ENCODE assay signal across 15 cellular contexts in the genomic region with DNA sequence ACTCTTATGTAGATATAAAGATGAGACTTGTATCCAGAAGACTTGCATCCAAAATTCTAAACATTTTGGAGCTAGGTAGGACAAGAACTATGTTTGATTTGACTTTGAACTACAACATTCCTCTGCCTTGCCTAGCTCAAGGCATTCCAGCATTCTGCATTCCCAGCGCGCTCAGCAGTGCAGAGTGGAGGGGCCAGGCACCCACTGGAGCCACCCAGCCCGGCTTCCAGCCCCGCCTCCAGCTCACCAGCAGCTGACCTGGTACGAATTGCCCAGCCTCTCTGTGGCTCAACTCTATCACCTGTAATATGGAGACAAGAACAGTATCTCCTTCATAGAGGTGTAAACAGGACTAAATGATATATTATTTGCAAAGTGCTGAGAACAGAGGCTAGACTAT. TPM values are rescaled to one million over a fixed set of nuclear protein-coding genes. Genes with fewer than 3 reads are reported as not detected.
DNase-seq lines count a peak whose midpoint lies in the region; ATAC-seq and TF ChIP-seq lines count a peak whose summit lies in the region.
"Had no signal": no experiment of that assay in that cellular context is flagged by ENCODE, and none has a peak within 500 bp of the region (broad histone marks: within the 10 kb centered on the region; RNA-seq: fewer than 3 reads in every experiment).

No MANE protein-coding gene starts in this region.

- H3K27me3 ChIP-seq in thyroid gland, result no peaks in the 10 kb centered on the region

- TF ChIP-seq POLR2A in thyroid gland (IDR thresholded peaks at IDR 0.05) (peak in 1 of 2 donors; percentile 59), GM18505 (IDR thresholded peaks at IDR 0.05; ENCODE audit: borderline replicate concordance, extremely low read depth, insufficient read depth, insufficient read length) (no peak)

- peak; percentile 40 for ATAC-seq in left lobe of liver
- ATAC-seq in GM18505 (IDR thresholded peaks at IDR 0.05; ENCODE audit: unreplicated experiment), result no peak
- no peak for ATAC-seq in HG03196 (IDR thresholded peaks at IDR 0.05; ENCODE audit: unreplicated experiment)
- ATAC-seq: activated CD4-positive, alpha-beta T cell treated with anti-CD3 and anti-CD28 coated beads for 36 hours; activated T-cell treated with anti-CD3 and anti-CD28 coated beads, Interleukin-2, amount 50 U/mL, for 4 hours had no signal

- H3K4me3 ChIP-seq in epithelial cell of proximal tubule (ENCODE audit: low read depth, low read length), result no peak overlapping the region
- H3K4me3 ChIP-seq in thyroid gland (replicated peaks in 1 of 3), result no peak overlapping the region
- H3K4me3 ChIP-seq: GM12878 had no signal

- WGBS in thyroid gland, 2 donors, result 28 to 54% methylated on average over 5 of the region's 5 CpGs

- DNase-seq in NCI-H526 (lab: John Stamatoyannopoulos, UW) (peak; percentile 61 to 95), epithelial cell of proximal tubule (ENCODE audit: low read depth) (peak; percentile 48), left lobe of liver (ENCODE audit: low spot score) (no peak), thyroid gland (peak; percentile 92 to 95), SW 1271 (lab: John Stamatoyannopoulos, UW) (no peak)
- DNase-seq: activated CD4-positive, alpha-beta T cell treated with anti-CD3 and anti-CD28 coated beads for 36 hours; activated T-cell treated with anti-CD3 and anti-CD28 coated beads, Interleukin-2, amount 50 U/mL, for 4 hours; cortex of kidney; NCI-H187; NCI-H524 treated with DMSO at 0.1 percent for 48 hours; stimulated activated CD4-positive, alpha-beta T cell treated with anti-CD3 and anti-CD28 coated beads, Interleukin-2, amount 100 ng/mL, for 48 hours; T-helper 2 cell had no signal

- no peaks in the 10 kb centered on the region for H3K36me3 ChIP-seq in thyroid gland

- peaks cover 21 to 27% of the 10 kb centered on the region in 2 donors for H3K4me1 ChIP-seq in thyroid gland

- TF ChIP-seq CTCF in epithelial cell of proximal tubule (conservative IDR thresholded peaks at IDR 0.05; ENCODE audit: low read depth, low read length), result no peak
- TF ChIP-seq CTCF in thyroid gland (IDR thresholded peaks at IDR 0.05), result no peak

- peak overlapping the region; percentile 77 to 92 (median 87) for H3K27ac ChIP-seq in thyroid gland

- H3K9me3 ChIP-seq in thyroid gland, result no peaks in the 10 kb centered on the region

- intact Hi-C loops in thyroid gland (cut with DNase I), result no loop called here

RNA-seq across cellular contexts. Expression of a gene that starts 28.8 kb away (rescaled TPM):
- total RNA-seq in epithelial cell of proximal tubule (5.1 and 7.9 TPM in 2 replicates), left lobe of liver (5.8 TPM), thyroid gland (10 to 100 TPM in 2 of 4 donors, 1 to 10 TPM in 2; 7.8 to 18.6 (median 9.7) TPM)

Comparison
In these comparisons a context has a peak if more than half of its experiments do, and no peak if none do; other contexts are left out.
1. DNase-seq: peak in NCI-H526 (2 of 2), epithelial cell of proximal tubule (single experiment) and thyroid gland (2 of 2); none in left lobe of liver (single experiment) and SW 1271 (0 of 2).